1 cellular context compared by ENCODE assay signal in genomic region chr7:15555385-15555859, GRCh38.
TF ChIP-seq lines count a peak whose summit lies in the region.

No MANE protein-coding gene starts in this region.

TF ChIP-seq in liver, 16 proteins besides CTCF, POLR2A, EP300 and RAD21 (continued from another document):
- no peak for TF ChIP-seq ZBTB33 (IDR thresholded peaks at IDR 0.05)
- TF ChIP-seq FOXA1 (IDR thresholded peaks at IDR 0.05), result peak; percentile 70
